In the genomic region with DNA sequence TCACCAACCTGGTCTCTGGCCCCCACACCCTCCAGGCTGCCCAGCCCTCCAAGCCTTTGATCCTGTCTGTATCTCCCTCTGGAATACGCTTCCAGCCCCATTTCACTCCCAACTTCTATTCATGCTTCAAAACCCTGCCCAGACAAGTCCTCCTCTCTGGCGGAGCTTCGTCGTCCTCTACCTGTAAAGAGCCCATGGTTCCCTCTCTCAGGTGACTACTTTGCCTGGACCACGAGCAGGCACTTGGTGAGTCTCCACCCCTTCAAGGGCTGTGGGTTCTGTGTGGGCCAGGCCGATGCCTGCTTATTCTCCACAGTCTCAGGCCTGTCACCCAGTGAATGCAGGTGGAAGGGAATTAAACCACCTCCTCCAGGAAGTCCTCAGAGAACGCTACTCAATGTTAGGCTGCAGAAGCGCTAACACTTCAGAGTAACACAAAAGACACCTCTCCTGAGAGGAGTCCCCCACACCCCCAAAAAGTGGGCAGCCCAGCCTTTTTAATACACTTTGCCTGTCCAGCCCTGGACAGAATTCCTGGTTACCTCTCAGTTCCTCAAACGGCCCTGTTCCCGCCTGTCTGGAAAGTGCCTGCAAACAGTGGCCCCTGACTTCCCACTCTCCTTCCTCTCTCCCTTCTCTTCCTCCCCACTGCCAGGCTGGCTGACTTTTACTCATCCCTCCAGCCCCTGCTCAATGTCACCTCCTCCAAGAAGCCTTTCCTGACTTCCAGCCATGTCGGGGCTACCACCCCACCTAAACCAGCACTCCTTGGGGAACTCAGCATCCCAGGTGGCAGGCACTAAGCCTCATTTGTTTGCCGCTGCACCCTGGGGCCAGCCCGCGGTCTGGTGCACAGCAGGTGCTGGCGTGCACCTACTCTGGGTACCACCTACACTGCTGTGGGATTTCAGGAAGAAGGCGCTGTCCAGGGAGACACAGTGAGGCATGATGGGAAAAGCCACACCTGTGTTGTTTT, we compare ENCODE assay signal across 13 cellular contexts. TPM values are rescaled to one million over a fixed set of nuclear protein-coding genes. Genes with fewer than 3 reads are reported as not detected.
A peak's percentile ranks its signal among the peaks of the same experiment; 100 is the strongest.
DNase-seq lines count a peak whose midpoint lies in the region; ATAC-seq and TF ChIP-seq lines count a peak whose summit lies in the region.
"Had no signal": no experiment of that assay in that cellular context is flagged by ENCODE, and none has a peak within 500 bp of the region (broad histone marks: within the 10 kb centered on the region; RNA-seq: fewer than 3 reads in every experiment).

No MANE protein-coding gene starts in this region.

- peak overlapping the region; percentile 6 for H2BK15ac ChIP-seq in mesenchymal stem cell (ENCODE audit: low read depth, poor library complexity, severe bottlenecking)

- no peak overlapping the region for H2BK120ac ChIP-seq in mesenchymal stem cell (ENCODE audit: low read depth, low read length)

- no peak for ATAC-seq in GM18505 (IDR thresholded peaks at IDR 0.05; ENCODE audit: unreplicated experiment)
- no peak for ATAC-seq in activated CD8-positive, alpha-beta T cell treated with anti-CD3 and anti-CD28 coated beads for 36 hours

- no peak overlapping the region for H3K9ac ChIP-seq in mesenchymal stem cell (ENCODE audit: low read length)

- H3K9me3 ChIP-seq in mesenchymal stem cell (ENCODE audit: control insufficient read depth, low read length): no peaks in the 10 kb centered on the region

- H2BK5ac ChIP-seq in mesenchymal stem cell (ENCODE audit: low read depth, low read length, poor library complexity, severe bottlenecking): no peak overlapping the region

- POLR2A ChIA-PET in activated CD8-positive, alpha-beta T cell treated with anti-CD3 and anti-CD28 coated beads for 36 hours (lab: Charles Lee): interaction anchor here (1.3 to 7.6 kb wide), 3 partner anchors 6 to 16 kb away, joined by 7 to 209 read pairs (median 12); a partner anchor contains a TSS

- H3K27me3 Mint-ChIP-seq in CD14-positive monocyte (ENCODE audit: low read depth in 3 of 3): peaks cover 0 to 1% (median 0%) of the 10 kb centered on the region in 3 donors
- no peaks in the 10 kb centered on the region for H3K27me3 Mint-ChIP-seq in activated CD8-positive, alpha-beta T cell treated with anti-CD3 and anti-CD28 coated beads for 36 hours

- H3K4ac ChIP-seq in mesenchymal stem cell (ENCODE audit: low read depth in 1 of 2, low read length in 2 of 2): no peak overlapping the region

- DNase-seq in CD14-positive monocyte (ENCODE audit: low spot score) (peak; percentile 45), mesenchymal stem cell (no peak), NCI-H2081 treated with DMSO at 0.1 percent for 48 hours (lab: John Stamatoyannopoulos, UW) (no peak), NCI-H226 (no peak), H4 (ENCODE audit: low spot score) (no peak), AG20443 (ENCODE audit: low spot score) (no peak)
- peak; percentile 29 for DNase-seq in activated CD8-positive, alpha-beta T cell treated with anti-CD3 and anti-CD28 coated beads for 36 hours
- DNase-seq: dermis blood vessel endothelial cell, foreskin melanocyte, HFFc6, PC-9 had no signal

- peak overlapping the region in 1 of 2 donors; percentile 20 for H3K4me3 Mint-ChIP-seq in CD14-positive monocyte
- peak overlapping the region; percentile 98 for H3K4me3 Mint-ChIP-seq in activated CD8-positive, alpha-beta T cell treated with anti-CD3 and anti-CD28 coated beads for 36 hours
- H3K4me3 Mint-ChIP-seq: HFFc6 had no signal

- no peak overlapping the region for H3K4me3 ChIP-seq in mesenchymal stem cell (ENCODE audit: insufficient read depth in 1 of 2, low read depth in 1 of 2, low read length in 2 of 2)
- H3K4me3 ChIP-seq: PC-9 had no signal

- TF ChIP-seq POLR2A in GM18505 (IDR thresholded peaks at IDR 0.05; ENCODE audit: borderline replicate concordance, extremely low read depth, insufficient read depth, insufficient read length): peak; percentile 8

- H4K91ac ChIP-seq in mesenchymal stem cell (ENCODE audit: low read length): no peak overlapping the region

- peak overlapping the region in 1 of 2 experiments; percentile 28 for H3K14ac ChIP-seq in mesenchymal stem cell (ENCODE audit: low read length in 2 of 2)

- H3K9me3 Mint-ChIP-seq in CD14-positive monocyte: no peaks in the 10 kb centered on the region
- H3K9me3 Mint-ChIP-seq in activated CD8-positive, alpha-beta T cell treated with anti-CD3 and anti-CD28 coated beads for 36 hours: no peaks in the 10 kb centered on the region
- H3K9me3 Mint-ChIP-seq: HFFc6 had no signal

- H3K23ac ChIP-seq in mesenchymal stem cell (ENCODE audit: low read length in 2 of 2): no peak overlapping the region

- no peak overlapping the region for H2AK5ac ChIP-seq in mesenchymal stem cell (ENCODE audit: low read length, severe bottlenecking)

- H2AFZ ChIP-seq in mesenchymal stem cell (ENCODE audit: low read depth, low read length): no peak overlapping the region
- H2AFZ ChIP-seq: PC-9 had no signal

- no peak overlapping the region for H3K27ac ChIP-seq in mesenchymal stem cell (ENCODE audit: low read length, poor library complexity, severe bottlenecking)
- H3K27ac ChIP-seq: PC-9 had no signal

- peak overlapping the region; percentile 68 for H4K8ac ChIP-seq in mesenchymal stem cell (ENCODE audit: low read length)

- H3K4me1 Mint-ChIP-seq in CD14-positive monocyte: peaks cover 95% of the 10 kb centered on the region
- peaks cover 94% of the 10 kb centered on the region for H3K4me1 Mint-ChIP-seq in activated CD8-positive, alpha-beta T cell treated with anti-CD3 and anti-CD28 coated beads for 36 hours (ENCODE audit: low read depth)

- CTCF ChIA-PET in activated CD8-positive, alpha-beta T cell treated with anti-CD3 and anti-CD28 coated beads for 36 hours (lab: Charles Lee): interaction anchor here (1.2 kb wide), 1 partner anchor 25 kb away, joined by 5 read pairs; no protein-coding TSS in a partner anchor

- 91% methylated on average over 16 of the region's 16 CpGs for WGBS in mesenchymal stem cell

- peaks cover 3 to 55% of the 10 kb centered on the region in 2 experiments for H3K36me3 ChIP-seq in mesenchymal stem cell (ENCODE audit: control insufficient read depth in 1 of 2, insufficient read depth in 2 of 2, low read depth in 1 of 2, low read length in 2 of 2)

- peak overlapping the region in 1 of 2 experiments; percentile 53 for H3K18ac ChIP-seq in mesenchymal stem cell (ENCODE audit: low read depth in 1 of 2, low read length in 2 of 2)

- intact Hi-C loops in CD14-positive monocyte (cut with micrococcal nuclease): no loop called here
- intact Hi-C loops in activated CD8-positive, alpha-beta T cell treated with anti-CD3 and anti-CD28 coated beads for 36 hours (cut with micrococcal nuclease): no loop called here

- peaks cover 23% of the 10 kb centered on the region for H3K4me1 ChIP-seq in mesenchymal stem cell (ENCODE audit: control insufficient read depth, insufficient read depth, low read depth, low read length)

- peaks cover 24% of the 10 kb centered on the region for H3K79me1 ChIP-seq in mesenchymal stem cell (replicated peaks; ENCODE audit: low read length, poor library complexity, severe bottlenecking)

- H3K4me2 ChIP-seq in mesenchymal stem cell (ENCODE audit: low read length, poor library complexity, severe bottlenecking): no peak overlapping the region
- H3K4me2 ChIP-seq: PC-9 had no signal

- peak overlapping the region in 1 of 2 experiments; percentile 35 for H2BK12ac ChIP-seq in mesenchymal stem cell (ENCODE audit: low read length in 2 of 2)

- H3K27me3 ChIP-seq in mesenchymal stem cell (ENCODE audit: control insufficient read depth in 1 of 2, insufficient read depth in 1 of 2, low read length in 2 of 2): peaks cover 0 to 4% of the 10 kb centered on the region in 2 experiments

- TF ChIP-seq CTCF in CD14-positive monocyte (IDR thresholded peaks at IDR 0.05): no peak
- no peak for TF ChIP-seq CTCF in activated CD8-positive, alpha-beta T cell treated with anti-CD3 and anti-CD28 coated beads for 36 hours (IDR thresholded peaks at IDR 0.05)

- H3K36me3 Mint-ChIP-seq in CD14-positive monocyte: peaks cover 82 to 97% of the 10 kb centered on the region in 2 donors
- peaks cover 98% of the 10 kb centered on the region for H3K36me3 Mint-ChIP-seq in activated CD8-positive, alpha-beta T cell treated with anti-CD3 and anti-CD28 coated beads for 36 hours (ENCODE audit: low read depth)

- H3K27ac Mint-ChIP-seq in CD14-positive monocyte: peak overlapping the region; percentile 59 to 99 (median 83)
- H3K27ac Mint-ChIP-seq in activated CD8-positive, alpha-beta T cell treated with anti-CD3 and anti-CD28 coated beads for 36 hours: peak overlapping the region; percentile 97
- H3K27ac Mint-ChIP-seq: HFFc6 had no signal

RNA-seq across cellular contexts. Expression of a gene that starts 9.0 kb away (rescaled TPM):
- 100 to 1,000 TPM; 360 to 529 TPM for polyA plus RNA-seq in CD14-positive monocyte
- total RNA-seq in activated CD8-positive, alpha-beta T cell treated with anti-CD3 and anti-CD28 coated beads for 36 hours: 100 to 1,000 TPM; 699 to 717 TPM
- polyA plus RNA-seq in mesenchymal stem cell (2013, experiment 1 of 2): 121 TPM
- polyA plus RNA-seq in mesenchymal stem cell (2013, experiment 2 of 2): 117 TPM
- 15.5 and 20.9 TPM in 2 replicates for total RNA-seq in H4 (2014; rRNA removed; shearing (Covaris generic))

RNA-seq across cellular contexts. Expression of a gene that starts 22.7 kb away (rescaled TPM):
- not detected for polyA plus RNA-seq in CD14-positive monocyte
- total RNA-seq in activated CD8-positive, alpha-beta T cell treated with anti-CD3 and anti-CD28 coated beads for 36 hours: 1 to 10 TPM; 7.9 to 8.5 TPM
- polyA plus RNA-seq in mesenchymal stem cell (2013, experiment 1 of 2): not detected
- polyA plus RNA-seq in mesenchymal stem cell (2013, experiment 2 of 2): not detected
- not detected in 2 replicates for total RNA-seq in H4 (2014; rRNA removed; shearing (Covaris generic))
- total RNA-seq: dermis blood vessel endothelial cell, HFFc6, LHCN-M2, PC-9 had no signal

RNA-seq across cellular contexts. Expression of a gene that starts 47.0 kb away (rescaled TPM):
- under 1 TPM; 0.14 to 0.24 TPM for polyA plus RNA-seq in CD14-positive monocyte
- 1 to 10 TPM; 6.4 TPM for total RNA-seq in activated CD8-positive, alpha-beta T cell treated with anti-CD3 and anti-CD28 coated beads for 36 hours
- polyA plus RNA-seq in mesenchymal stem cell (2013, experiment 1 of 2): 38.2 TPM
- polyA plus RNA-seq in mesenchymal stem cell (2013, experiment 2 of 2): 37.9 TPM
- total RNA-seq in H4 (2014; rRNA removed; shearing (Covaris generic)): 4.9 and 6.3 TPM in 2 replicates

RNA-seq across cellular contexts. Expression of a gene that starts 47.3 kb away (rescaled TPM):
- polyA plus RNA-seq in CD14-positive monocyte: 10 to 100 TPM; 51.0 to 70.0 TPM
- total RNA-seq in activated CD8-positive, alpha-beta T cell treated with anti-CD3 and anti-CD28 coated beads for 36 hours: 10 to 100 TPM; 33.2 to 33.4 TPM
- 0.65 TPM for polyA plus RNA-seq in mesenchymal stem cell (2013, experiment 1 of 2)
- polyA plus RNA-seq in mesenchymal stem cell (2013, experiment 2 of 2): 0.41 TPM
- 0.08 TPM in 1 of 2 replicates, not detected in the other for total RNA-seq in H4 (2014; rRNA removed; shearing (Covaris generic))
- total RNA-seq: LHCN-M2, PC-9 had no signal

Comparison
In these comparisons a context has a peak if more than half of its experiments do, and no peak if none do; other contexts are left out.
1. DNase-seq: peak in CD14-positive monocyte (single experiment) and activated CD8-positive, alpha-beta T cell treated with anti-CD3 and anti-CD28 coated beads for 36 hours (single experiment); none in mesenchymal stem cell (single experiment), NCI-H2081 treated with DMSO at 0.1 percent for 48 hours (single experiment), NCI-H226 (single experiment), H4 (single experiment) and AG20443 (single experiment).
2. RNA of a gene that starts 9.0 kb away (total RNA-seq): 699 to 717 TPM in activated CD8-positive, alpha-beta T cell treated with anti-CD3 and anti-CD28 coated beads for 36 hours; 15.5 to 20.9 TPM in H4; every median in the first group is over 10 times any median in the second.